8 cellular contexts compared by ENCODE assay signal in genomic region chr12:111434680-111435338, GRCh38. TPM values are rescaled to one million over a fixed set of nuclear protein-coding genes. Genes with fewer than 3 reads are reported as not detected.
DNase-seq lines count a peak whose midpoint lies in the region; ATAC-seq lines count a peak whose summit lies in the region.

No MANE protein-coding gene starts in this region.

- peak; percentile 44 for ATAC-seq in GM18508 (IDR thresholded peaks at IDR 0.05; ENCODE audit: insufficient read depth, unreplicated experiment)
- ATAC-seq in HG02938 (IDR thresholded peaks at IDR 0.05; ENCODE audit: unreplicated experiment) = peak; percentile 65
- peak; percentile 33 to 75 for ATAC-seq in left cardiac atrium

- DNase-seq in RPMI7951 (ENCODE audit: low read depth) (peak; percentile 85), left cardiac atrium (peak; percentile 75), HuH-7.5 (ENCODE audit: low spot score) (no peak), dedifferentiated amniotic fluid mesenchymal stem cell (ENCODE audit: extremely low spot score) (no peak)
- DNase-seq in activated naive CD4-positive, alpha-beta T cell treated with anti-CD3 and anti-CD28 coated beads for 36 hours = peak; percentile 89
- DNase-seq in stimulated activated CD4-positive, alpha-beta T cell treated with anti-CD3 and anti-CD28 coated beads, Interleukin-15, amount 100 ng/mL, for 48 hours (ENCODE audit: low read depth in 2 of 2) = peak; percentile 68 to 73

- no peaks in the 10 kb centered on the region for H3K9me3 Mint-ChIP-seq in activated naive CD4-positive, alpha-beta T cell treated with anti-CD3 and anti-CD28 coated beads for 36 hours

- intact Hi-C loops in activated naive CD4-positive, alpha-beta T cell treated with anti-CD3 and anti-CD28 coated beads for 36 hours (cut with micrococcal nuclease) = loop anchor here (1.0 to 5.0 kb wide), 4 partner anchors 8 to 858 kb away; partner anchors contain the start of gene TRAFD1
- intact Hi-C loops in left cardiac atrium (cut with DNase I) = no loop called here

- no peaks in the 10 kb centered on the region for H3K27me3 Mint-ChIP-seq in activated naive CD4-positive, alpha-beta T cell treated with anti-CD3 and anti-CD28 coated beads for 36 hours (ENCODE audit: low read depth)

- CTCF ChIA-PET in activated naive CD4-positive, alpha-beta T cell treated with anti-CD3 and anti-CD28 coated beads for 36 hours (lab: Charles Lee) = interaction anchor here (0.8 to 4.5 kb wide), 8 partner anchors 9 to 38 kb away, joined by 3 to 32 read pairs (median 7); no protein-coding TSS in a partner anchor

- H3K36me3 Mint-ChIP-seq in activated naive CD4-positive, alpha-beta T cell treated with anti-CD3 and anti-CD28 coated beads for 36 hours (ENCODE audit: low read depth) = peaks cover 15% of the 10 kb centered on the region

- peaks cover 91% of the 10 kb centered on the region for H3K4me1 Mint-ChIP-seq in activated naive CD4-positive, alpha-beta T cell treated with anti-CD3 and anti-CD28 coated beads for 36 hours (ENCODE audit: low read depth)

- H3K27ac Mint-ChIP-seq in activated naive CD4-positive, alpha-beta T cell treated with anti-CD3 and anti-CD28 coated beads for 36 hours = peak overlapping the region; percentile 92

- peak overlapping the region; percentile 56 for H3K4me3 Mint-ChIP-seq in activated naive CD4-positive, alpha-beta T cell treated with anti-CD3 and anti-CD28 coated beads for 36 hours

RNA-seq across cellular contexts. Expression of gene SH2B3, which starts 29.1 kb away (rescaled TPM):
- total RNA-seq in RPMI7951 (2014; rRNA removed; shearing (Covaris generic)) = 99.7 and 105 TPM in 2 replicates
- 10 to 100 TPM; 21.1 to 21.3 TPM for total RNA-seq in activated naive CD4-positive, alpha-beta T cell treated with anti-CD3 and anti-CD28 coated beads for 36 hours
- total RNA-seq in left cardiac atrium = 10 to 100 TPM; 27.1 to 39.6 TPM

Comparison
In these comparisons a context has a peak if more than half of its experiments do, and no peak if none do; other contexts are left out.
1. DNase-seq: peak in RPMI7951 (single experiment), activated naive CD4-positive, alpha-beta T cell treated with anti-CD3 and anti-CD28 coated beads for 36 hours (single experiment), left cardiac atrium (single experiment) and stimulated activated CD4-positive, alpha-beta T cell treated with anti-CD3 and anti-CD28 coated beads, Interleukin-15, amount 100 ng/mL, for 48 hours (2 of 2); none in HuH-7.5 (single experiment) and dedifferentiated amniotic fluid mesenchymal stem cell (single experiment).
2. Peak in every context shown above with its lines, with median percentiles within 50 percentile points of each other: ATAC-seq.